Comparison of ENCODE assay signal across 10 cellular contexts in genomic region chr18:63203497-63203896, GRCh38.
"Had no signal": no experiment of that assay in that cellular context is flagged by ENCODE, and none has a peak within 500 bp of the region (broad histone marks: within the 10 kb centered on the region; RNA-seq: fewer than 3 reads in every experiment).

No MANE protein-coding gene starts in this region.

- DNase-seq: activated T-cell treated with anti-CD3 and anti-CD28 coated beads, Interleukin-2, amount 50 U/mL, for 1 hour; brain microvascular endothelial cell; kidney glomerular epithelial cell; stimulated activated CD4-positive, alpha-beta T cell treated with anti-CD3 and anti-CD28 coated beads, Interleukin-15, amount 100 ng/mL, for 24 hours; stimulated activated CD4-positive, alpha-beta T cell treated with anti-CD3 and anti-CD28 coated beads, Interleukin-4, amount 100 ng/mL, for 24 hours; T-helper 9 cell; tibial artery had no signal

- H3K27ac ChIP-seq: brain microvascular endothelial cell, gastroesophageal sphincter, neutrophil, tibial artery had no signal

- H3K4me3 ChIP-seq: gastroesophageal sphincter, tibial artery had no signal

- H3K36me3 ChIP-seq: brain microvascular endothelial cell, gastroesophageal sphincter, neutrophil, tibial artery had no signal

- H3K4me3 Mint-ChIP-seq: mesothelial cell of epicardium had no signal

- H3K9me3 ChIP-seq: gastroesophageal sphincter, neutrophil, tibial artery had no signal

- H3K27ac Mint-ChIP-seq: mesothelial cell of epicardium had no signal

- H3K36me3 Mint-ChIP-seq: mesothelial cell of epicardium had no signal

- H3K9me3 Mint-ChIP-seq: mesothelial cell of epicardium had no signal

- ATAC-seq: gastroesophageal sphincter had no signal

- H3K27me3 ChIP-seq: brain microvascular endothelial cell, gastroesophageal sphincter, neutrophil, tibial artery had no signal
